17 cellular contexts compared by ENCODE assay signal in genomic region chr3:33417051-33417673, GRCh38. TPM values are rescaled to one million over a fixed set of nuclear protein-coding genes. Genes with fewer than 3 reads are reported as not detected.
A peak's percentile ranks its signal among the peaks of the same experiment; 100 is the strongest.
DNase-seq lines count a peak whose midpoint lies in the region; ATAC-seq and TF ChIP-seq lines count a peak whose summit lies in the region.
"Had no signal": no experiment of that assay in that cellular context is flagged by ENCODE, and none has a peak within 500 bp of the region (broad histone marks: within the 10 kb centered on the region; RNA-seq: fewer than 3 reads in every experiment).

No MANE protein-coding gene starts in this region.

- peaks cover 32% of the 10 kb centered on the region for H3K4me1 Mint-ChIP-seq in activated T-cell treated with anti-CD3 and anti-CD28 coated beads, Interleukin-2, amount 50 U/mL, for 72 hours (ENCODE audit: low read depth)
- H3K4me1 Mint-ChIP-seq in memory B cell = peaks cover 8% of the 10 kb centered on the region

- H3K4me1 ChIP-seq in mucosa of descending colon (ENCODE audit: low read depth) = no peaks in the 10 kb centered on the region
- H3K4me1 ChIP-seq: transverse colon had no signal

- no peaks in the 10 kb centered on the region for H3K9me3 Mint-ChIP-seq in activated T-cell treated with anti-CD3 and anti-CD28 coated beads, Interleukin-2, amount 50 U/mL, for 72 hours
- H3K9me3 Mint-ChIP-seq in memory B cell = no peaks in the 10 kb centered on the region
- H3K9me3 Mint-ChIP-seq: dendritic cell treated with granulocyte-macrophage colony-stimulating factor and Interleukin-4, amounts not matched to agents 40 ng/mL and 50 ng/mL, for 4 days; naive B cell had no signal

- no peak for TF ChIP-seq CTCF in mucosa of descending colon (IDR thresholded peaks at IDR 0.05)

- no peaks in the 10 kb centered on the region for H3K27me3 Mint-ChIP-seq in activated T-cell treated with anti-CD3 and anti-CD28 coated beads, Interleukin-2, amount 50 U/mL, for 72 hours (ENCODE audit: low read depth)
- H3K27me3 Mint-ChIP-seq in memory B cell = no peaks in the 10 kb centered on the region
- H3K27me3 Mint-ChIP-seq: dendritic cell treated with granulocyte-macrophage colony-stimulating factor and Interleukin-4, amounts not matched to agents 40 ng/mL and 50 ng/mL, for 4 days; naive B cell had no signal

- H3K36me3 Mint-ChIP-seq in activated T-cell treated with anti-CD3 and anti-CD28 coated beads, Interleukin-2, amount 50 U/mL, for 72 hours (ENCODE audit: insufficient read depth in 2 of 2) = peaks cover 14 to 32% of the 10 kb centered on the region in 2 donors
- H3K36me3 Mint-ChIP-seq in memory B cell = peaks cover 45% of the 10 kb centered on the region

- no peaks in the 10 kb centered on the region for H3K36me3 ChIP-seq in mucosa of descending colon (ENCODE audit: low read depth)

- DNase-seq in NOMO-1 (lab: John Stamatoyannopoulos, UW; ENCODE audit: unreplicated experiment in 2 of 2) (peak; percentile 38 to 75), NOMO-1 treated with dmso at 0.1 percent for 144 hours (lab: John Stamatoyannopoulos, UW; ENCODE audit: unreplicated experiment) (no peak), LHCN-M2 (ENCODE audit: low read depth) (peak; percentile 34), memory B cell (ENCODE audit: low spot score in 2 of 2) (no peak), mucosa of descending colon (no peak)
- no peak for DNase-seq in activated T-cell treated with anti-CD3 and anti-CD28 coated beads, Interleukin-2, amount 50 U/mL, for 72 hours
- DNase-seq: 8988T; activated CD4-positive, CD25-positive, alpha-beta regulatory T cell treated with anti-CD3 and anti-CD28 coated beads, Interleukin-2, amount 50 U/mL, for 72 hours; gastrocnemius medialis; naive B cell; NCI-H1417 treated with DMSO at 0.1 percent for 48 hours; NCI-H526; transverse colon had no signal

- H3K4me3 Mint-ChIP-seq in activated T-cell treated with anti-CD3 and anti-CD28 coated beads, Interleukin-2, amount 50 U/mL, for 72 hours = peak overlapping the region in 1 of 2 donors; percentile 87
- H3K4me3 Mint-ChIP-seq in memory B cell = no peak overlapping the region
- H3K4me3 Mint-ChIP-seq: dendritic cell treated with granulocyte-macrophage colony-stimulating factor and Interleukin-4, amounts not matched to agents 40 ng/mL and 50 ng/mL, for 4 days had no signal

- intact Hi-C loops in mucosa of descending colon (cut with DNase I, micrococcal nuclease) = no loop called here

- no peak overlapping the region for H3K4me3 ChIP-seq in mucosa of descending colon
- H3K4me3 ChIP-seq: gastrocnemius medialis, transverse colon had no signal

- peak overlapping the region; percentile 97 for H3K27ac Mint-ChIP-seq in activated T-cell treated with anti-CD3 and anti-CD28 coated beads, Interleukin-2, amount 50 U/mL, for 72 hours
- peak overlapping the region; percentile 40 for H3K27ac Mint-ChIP-seq in memory B cell
- H3K27ac Mint-ChIP-seq: dendritic cell treated with granulocyte-macrophage colony-stimulating factor and Interleukin-4, amounts not matched to agents 40 ng/mL and 50 ng/mL, for 4 days had no signal

- ATAC-seq in activated T-cell treated with anti-CD3 and anti-CD28 coated beads, Interleukin-2, amount 50 U/mL, for 72 hours (replicated peaks in 1 of 2) = peak; percentile 84 to 95
- ATAC-seq in memory B cell (ENCODE audit: low read depth) (no peak), HG03521 (IDR thresholded peaks at IDR 0.05; ENCODE audit: unreplicated experiment) (no peak), mucosa of descending colon (no peak), HG02642 (IDR thresholded peaks at IDR 0.05; ENCODE audit: poor library complexity, unreplicated experiment) (no peak)
- ATAC-seq: gastrocnemius medialis, SK-N-SH treated with all-trans-retinoic acid at 6 μM for 48 hours had no signal

- H3K9me3 ChIP-seq in mucosa of descending colon = no peaks in the 10 kb centered on the region
- H3K9me3 ChIP-seq: gastrocnemius medialis, transverse colon had no signal

RNA-seq across cellular contexts. Expression of gene UBP1, which starts 23.0 kb away (rescaled TPM):
- total RNA-seq in LHCN-M2 (2014; rRNA removed) (35.9 and 37.8 TPM in 2 replicates), mucosa of descending colon (10 to 100 TPM; 62.1 to 90.9 (median 64.3) TPM)
- polyA plus RNA-seq in LHCN-M2 (2012) = 27.1 TPM
- total RNA-seq in activated T-cell treated with anti-CD3 and anti-CD28 coated beads, Interleukin-2, amount 50 U/mL, for 72 hours = 10 to 100 TPM; 59.6 to 64.6 TPM

Comparison
In these comparisons a context has a peak if more than half of its experiments do, and no peak if none do; other contexts are left out.
1. DNase-seq: peak in NOMO-1 (2 of 2) and LHCN-M2 (single experiment); none in NOMO-1 treated with dmso at 0.1 percent for 144 hours (single experiment), activated T-cell treated with anti-CD3 and anti-CD28 coated beads, Interleukin-2, amount 50 U/mL, for 72 hours (0 of 2), memory B cell (0 of 2) and mucosa of descending colon (0 of 3).
2. ATAC-seq: peak in activated T-cell treated with anti-CD3 and anti-CD28 coated beads, Interleukin-2, amount 50 U/mL, for 72 hours (2 of 2); none in memory B cell (single experiment), HG03521 (single experiment), mucosa of descending colon (single experiment) and HG02642 (single experiment).